ENCODE assay signal across 20 cellular contexts in the genomic region with DNA sequence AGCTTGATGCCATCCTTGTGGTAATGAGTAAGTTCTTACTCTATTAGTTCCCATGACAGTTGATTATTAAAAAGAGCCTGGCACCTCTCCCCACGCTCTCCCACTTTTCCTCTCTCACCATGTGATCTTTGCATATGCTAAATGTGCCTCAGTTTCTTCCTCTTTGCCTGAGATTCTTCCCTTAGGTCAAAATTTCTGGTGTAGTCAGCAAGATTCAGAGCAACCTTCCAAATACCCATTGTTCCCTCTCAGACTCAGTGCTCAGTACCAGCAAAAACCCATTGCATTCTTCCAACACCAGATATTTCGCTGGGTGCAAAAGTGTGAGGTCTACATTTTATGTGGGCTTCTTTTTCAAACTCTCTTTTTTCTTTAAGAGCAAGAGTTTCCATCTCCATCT. TPM values are rescaled to one million over a fixed set of nuclear protein-coding genes. Genes with fewer than 3 reads are reported as not detected.
DNase-seq lines count a peak whose midpoint lies in the region; ATAC-seq and TF ChIP-seq lines count a peak whose summit lies in the region.
"Had no signal": no experiment of that assay in that cellular context is flagged by ENCODE, and none has a peak within 500 bp of the region (broad histone marks: within the 10 kb centered on the region; RNA-seq: fewer than 3 reads in every experiment).

No MANE protein-coding gene starts in this region.

- no peak for ATAC-seq in CD4-positive, CD25-positive, alpha-beta regulatory T cell (ENCODE audit: low read depth in 2 of 2)
- no peak for ATAC-seq in HG02970 (IDR thresholded peaks at IDR 0.05; ENCODE audit: low FRiP score, unreplicated experiment)
- ATAC-seq: HCT116 had no signal

- no peaks in the 10 kb centered on the region for H3K9me2 ChIP-seq in hepatocyte (replicated peaks; ENCODE audit: insufficient read depth)

- no peaks in the 10 kb centered on the region for H3K27me3 Mint-ChIP-seq in T-helper 1 cell treated with Interleukin-12 subunit alpha and Interleukin-12 subunit beta and Interleukin-4 antibody, amounts not matched to agents 30 μg/mL and 1 μg/mL, for 36 hours (ENCODE audit: low read depth)
- no peaks in the 10 kb centered on the region for H3K27me3 Mint-ChIP-seq in CD4-positive, CD25-positive, alpha-beta regulatory T cell
- H3K27me3 Mint-ChIP-seq: CD4-positive, alpha-beta T cell had no signal

- H3K27ac Mint-ChIP-seq in T-helper 1 cell treated with Interleukin-12 subunit alpha and Interleukin-12 subunit beta and Interleukin-4 antibody, amounts not matched to agents 30 μg/mL and 1 μg/mL, for 36 hours = no peak overlapping the region
- H3K27ac Mint-ChIP-seq in CD4-positive, CD25-positive, alpha-beta regulatory T cell = peak overlapping the region; percentile 45 to 92 (median 77)
- H3K27ac Mint-ChIP-seq: B cell; CD4-positive, alpha-beta T cell; HFFc6 had no signal

- H3K27me3 ChIP-seq in CD4-positive, CD25-positive, alpha-beta regulatory T cell (ENCODE audit: control insufficient read depth, insufficient read depth, low read length) = no peaks in the 10 kb centered on the region
- H3K27me3 ChIP-seq in adipocyte (replicated peaks; ENCODE audit: control insufficient read depth, insufficient read depth, low read length) (no peaks in the 10 kb centered on the region), neutrophil (no peaks in the 10 kb centered on the region), hepatocyte (no peaks in the 10 kb centered on the region), smooth muscle cell (ENCODE audit: low read depth) (no peaks in the 10 kb centered on the region)
- H3K27me3 ChIP-seq: BLaER1 treated with 17β-estradiol and CSF1 and Interleukin-3, amounts not matched to agents 10 nM and 100 nM had no signal

- no peak overlapping the region for H3K4me2 ChIP-seq in hepatocyte
- no peak overlapping the region for H3K4me2 ChIP-seq in smooth muscle cell

- peak overlapping the region; percentile 71 for H3K9ac ChIP-seq in adipocyte (ENCODE audit: low read length)
- no peak overlapping the region for H3K9ac ChIP-seq in smooth muscle cell (ENCODE audit: low read depth)
- H3K9ac ChIP-seq: BLaER1 treated with 17β-estradiol and CSF1 and Interleukin-3, amounts not matched to agents 10 nM and 100 nM had no signal

- H3K4me3 ChIP-seq in CD4-positive, CD25-positive, alpha-beta regulatory T cell (ENCODE audit: low read depth, low read length) = no peak overlapping the region
- H3K4me3 ChIP-seq in adipocyte (ENCODE audit: low read length) (peak overlapping the region; percentile 25), neutrophil (ENCODE audit: low read depth in 1 of 2, low read length in 1 of 2) (no peak overlapping the region), hepatocyte (no peak overlapping the region), smooth muscle cell (no peak overlapping the region)
- H3K4me3 ChIP-seq: BLaER1 treated with 17β-estradiol and CSF1 and Interleukin-3, amounts not matched to agents 10 nM and 100 nM had no signal

- H3K36me3 ChIP-seq in CD4-positive, CD25-positive, alpha-beta regulatory T cell (ENCODE audit: control insufficient read depth, insufficient read depth, low read length) = peaks cover 2% of the 10 kb centered on the region
- H3K36me3 ChIP-seq in adipocyte (ENCODE audit: control insufficient read depth, insufficient read depth, low read length, severe bottlenecking) (no peaks in the 10 kb centered on the region), neutrophil (no peaks in the 10 kb centered on the region), hepatocyte (replicated peaks; ENCODE audit: insufficient read depth, low read depth) (no peaks in the 10 kb centered on the region), smooth muscle cell (ENCODE audit: low read depth) (no peaks in the 10 kb centered on the region)

- peaks cover 7% of the 10 kb centered on the region for H3K9me3 Mint-ChIP-seq in T-helper 1 cell treated with Interleukin-12 subunit alpha and Interleukin-12 subunit beta and Interleukin-4 antibody, amounts not matched to agents 30 μg/mL and 1 μg/mL, for 36 hours
- H3K9me3 Mint-ChIP-seq in CD4-positive, CD25-positive, alpha-beta regulatory T cell = no peaks in the 10 kb centered on the region
- H3K9me3 Mint-ChIP-seq: CD4-positive, alpha-beta T cell; HFFc6 had no signal

- peaks cover 30% of the 10 kb centered on the region for H3K4me1 Mint-ChIP-seq in T-helper 1 cell treated with Interleukin-12 subunit alpha and Interleukin-12 subunit beta and Interleukin-4 antibody, amounts not matched to agents 30 μg/mL and 1 μg/mL, for 36 hours (ENCODE audit: low read depth)
- H3K4me1 Mint-ChIP-seq in CD4-positive, CD25-positive, alpha-beta regulatory T cell = peaks cover 40 to 73% (median 45%) of the 10 kb centered on the region in 4 donors

- H3K4me1 ChIP-seq in CD4-positive, CD25-positive, alpha-beta regulatory T cell (ENCODE audit: control insufficient read depth, insufficient read depth, low read length, poor library complexity, severe bottlenecking) = peaks cover 21% of the 10 kb centered on the region
- H3K4me1 ChIP-seq in adipocyte (ENCODE audit: control insufficient read depth, insufficient read depth, low read length) (peaks cover 43% of the 10 kb centered on the region), neutrophil (ENCODE audit: control insufficient read depth in 1 of 2, insufficient read depth in 1 of 2, low read depth in 1 of 2, low read length in 1 of 2) (peaks cover 36 to 40% of the 10 kb centered on the region in 2 experiments), hepatocyte (ENCODE audit: insufficient read depth) (no peaks in the 10 kb centered on the region), smooth muscle cell (ENCODE audit: low read depth) (no peaks in the 10 kb centered on the region)
- H3K4me1 ChIP-seq: Caco-2 had no signal

- no peaks in the 10 kb centered on the region for H4K20me1 ChIP-seq in hepatocyte (ENCODE audit: insufficient read depth, poor library complexity, severe bottlenecking)
- no peaks in the 10 kb centered on the region for H4K20me1 ChIP-seq in smooth muscle cell (ENCODE audit: low read depth)
- H4K20me1 ChIP-seq: BLaER1 treated with 17β-estradiol and CSF1 and Interleukin-3, amounts not matched to agents 10 nM and 100 nM had no signal

- peaks cover 17% of the 10 kb centered on the region for H3K36me3 Mint-ChIP-seq in T-helper 1 cell treated with Interleukin-12 subunit alpha and Interleukin-12 subunit beta and Interleukin-4 antibody, amounts not matched to agents 30 μg/mL and 1 μg/mL, for 36 hours (ENCODE audit: low read depth)
- H3K36me3 Mint-ChIP-seq in CD4-positive, CD25-positive, alpha-beta regulatory T cell = peaks cover 18% of the 10 kb centered on the region

- no peak for DNase-seq in T-helper 1 cell
- no peak for DNase-seq in CD4-positive, CD25-positive, alpha-beta regulatory T cell
- no peak for DNase-seq in adipocyte (ENCODE audit: low read depth)
- no peak for DNase-seq in hepatocyte (ENCODE audit: low spot score)
- no peak for DNase-seq in smooth muscle cell (lab: John Stamatoyannopoulos, UW; ENCODE audit: unreplicated experiment)
- DNase-seq: CD4-positive, alpha-beta T cell; DMS153; DMS79; GDM1; GOT3; H7 had no signal

- WGBS in hepatocyte (ENCODE audit: low lambda C conversion rate, missing lambda C conversion rate) = 95% methylated on average over 2 of the region's 2 CpGs
- 100% methylated on average over 2 of the region's 2 CpGs for WGBS in smooth muscle cell (ENCODE audit: low lambda C conversion rate)

- peak overlapping the region; percentile 9 for H3K4me3 Mint-ChIP-seq in T-helper 1 cell treated with Interleukin-12 subunit alpha and Interleukin-12 subunit beta and Interleukin-4 antibody, amounts not matched to agents 30 μg/mL and 1 μg/mL, for 36 hours
- peak overlapping the region in 2 of 4 donors; percentile 30 to 57 for H3K4me3 Mint-ChIP-seq in CD4-positive, CD25-positive, alpha-beta regulatory T cell
- H3K4me3 Mint-ChIP-seq: B cell; CD4-positive, alpha-beta T cell; HFFc6 had no signal

- H3K27ac ChIP-seq in CD4-positive, CD25-positive, alpha-beta regulatory T cell (ENCODE audit: insufficient read depth, low read length, poor library complexity, severe bottlenecking) = no peak overlapping the region
- H3K27ac ChIP-seq in neutrophil (peak overlapping the region; percentile 82), hepatocyte (no peak overlapping the region), smooth muscle cell (ENCODE audit: low read depth) (no peak overlapping the region)
- H3K27ac ChIP-seq: 22Rv1; BLaER1 treated with 17β-estradiol and CSF1 and Interleukin-3, amounts not matched to agents 10 nM and 100 nM had no signal

- H3K79me2 ChIP-seq in hepatocyte = no peaks in the 10 kb centered on the region
- no peaks in the 10 kb centered on the region for H3K79me2 ChIP-seq in smooth muscle cell (ENCODE audit: low read depth)

- no peak for TF ChIP-seq CTCF in neutrophil (IDR thresholded peaks at IDR 0.05)
- TF ChIP-seq CTCF in hepatocyte (IDR thresholded peaks at IDR 0.05; ENCODE audit: poor library complexity) = no peak
- no peak for TF ChIP-seq CTCF in smooth muscle cell (IDR thresholded peaks at IDR 0.05; ENCODE audit: borderline replicate concordance, insufficient read depth, poor library complexity, severe bottlenecking)

- H2AFZ ChIP-seq in hepatocyte = no peak overlapping the region
- no peak overlapping the region for H2AFZ ChIP-seq in smooth muscle cell (ENCODE audit: low read depth)

- no peaks in the 10 kb centered on the region for H3F3A ChIP-seq in smooth muscle cell (ENCODE audit: low read depth)

- H3K9me3 ChIP-seq in CD4-positive, CD25-positive, alpha-beta regulatory T cell (ENCODE audit: control insufficient read depth in 2 of 2, low read length in 2 of 2) = no peaks in the 10 kb centered on the region
- H3K9me3 ChIP-seq in adipocyte (ENCODE audit: control insufficient read depth, low read length) (no peaks in the 10 kb centered on the region), neutrophil (no peaks in the 10 kb centered on the region), hepatocyte (ENCODE audit: low read depth) (no peaks in the 10 kb centered on the region), smooth muscle cell (replicated peaks; ENCODE audit: low read depth) (no peaks in the 10 kb centered on the region)
- H3K9me3 ChIP-seq: BLaER1 treated with 17β-estradiol and CSF1 and Interleukin-3, amounts not matched to agents 10 nM and 100 nM; Caco-2 had no signal

RNA-seq across cellular contexts. Expression of a gene that starts 10.8 kb away (rescaled TPM):
- 417 TPM for total RNA-seq in CD4-positive, CD25-positive, alpha-beta regulatory T cell
- polyA plus RNA-seq in CD4-positive, CD25-positive, alpha-beta regulatory T cell = 100 to 1,000 TPM; 183 to 214 (median 201) TPM
- 42.4 and 49.1 TPM in 2 replicates for total RNA-seq in hepatocyte
- polyA plus RNA-seq in hepatocyte = 20.6 and 30.3 TPM in 2 replicates
- total RNA-seq in smooth muscle cell = 43.6 and 53.5 TPM in 2 replicates
- polyA plus RNA-seq in smooth muscle cell = 28.7 and 33.6 TPM in 2 replicates
